ENCODE assay signal across 14 cellular contexts in genomic region chr3:62119139-62119538, GRCh38.
"Had no signal": no experiment of that assay in that cellular context is flagged by ENCODE, and none has a peak within 500 bp of the region (broad histone marks: within the 10 kb centered on the region; RNA-seq: fewer than 3 reads in every experiment).

No MANE protein-coding gene starts in this region.

- H3K4me3 ChIP-seq: tibial nerve had no signal

- H3K27ac ChIP-seq: epithelial cell of prostate had no signal

- H3K4me1 Mint-ChIP-seq: activated CD4-positive, alpha-beta T cell treated with anti-CD3 and anti-CD28 coated beads, Interleukin-2, amount 10 ng/mL, durations not matched to agents 7 days and 5 days; stimulated activated memory B cell treated with anti-CD40 and anti-IgM and Interleukin-4, amounts not matched to agents 10 μg/mL and 1 μg/mL and 100 μg/mL, for 72 hours; T-helper 17 cell had no signal

- H3K27me3 Mint-ChIP-seq: activated CD4-positive, alpha-beta T cell treated with anti-CD3 and anti-CD28 coated beads, Interleukin-2, amount 10 ng/mL, durations not matched to agents 7 days and 5 days; stimulated activated memory B cell treated with anti-CD40 and anti-IgM and Interleukin-4, amounts not matched to agents 10 μg/mL and 1 μg/mL and 100 μg/mL, for 72 hours; T-helper 17 cell had no signal

- H3K27ac Mint-ChIP-seq: activated CD4-positive, alpha-beta T cell treated with anti-CD3 and anti-CD28 coated beads, Interleukin-2, amount 10 ng/mL, durations not matched to agents 7 days and 5 days; activated T-cell treated with anti-CD3 and anti-CD28 coated beads, Interleukin-2, amount 50 U/mL, for 72 hours; mesothelial cell of epicardium; stimulated activated memory B cell treated with anti-CD40 and anti-IgM and Interleukin-4, amounts not matched to agents 10 μg/mL and 1 μg/mL and 100 μg/mL, for 72 hours; T-helper 17 cell had no signal

- H3K36me3 ChIP-seq: tibial nerve had no signal

- H3K4me3 Mint-ChIP-seq: activated CD4-positive, alpha-beta T cell treated with anti-CD3 and anti-CD28 coated beads, Interleukin-2, amount 10 ng/mL, durations not matched to agents 7 days and 5 days; activated T-cell treated with anti-CD3 and anti-CD28 coated beads, Interleukin-2, amount 50 U/mL, for 72 hours; mesothelial cell of epicardium; stimulated activated memory B cell treated with anti-CD40 and anti-IgM and Interleukin-4, amounts not matched to agents 10 μg/mL and 1 μg/mL and 100 μg/mL, for 72 hours; T-helper 17 cell had no signal

- H3K27me3 ChIP-seq: tibial nerve had no signal

- H3K9me3 ChIP-seq: tibial nerve had no signal

- DNase-seq: activated CD4-positive, alpha-beta T cell treated with anti-CD3 and anti-CD28 coated beads, Interleukin-2, amount 10 ng/mL, durations not matched to agents 7 days and 5 days; activated CD4-positive, CD25-positive, alpha-beta regulatory T cell; activated CD8-positive, alpha-beta memory T cell treated with anti-CD3 and anti-CD28 coated beads, Interleukin-2, amount 50 U/mL, for 48 hours; activated gamma-delta T cell; activated T-cell treated with anti-CD3 and anti-CD28 coated beads, Interleukin-2, amount 50 U/mL, for 72 hours; amygdala; hippocampal formation; stimulated activated CD4-positive, alpha-beta T cell treated with anti-CD3 and anti-CD28 coated beads, Interleukin-2, amount 100 ng/mL, for 48 hours; T-helper 17 cell had no signal

- H3K9me3 Mint-ChIP-seq: stimulated activated memory B cell treated with anti-CD40 and anti-IgM and Interleukin-4, amounts not matched to agents 10 μg/mL and 1 μg/mL and 100 μg/mL, for 72 hours had no signal

- ATAC-seq: activated naive CD4-positive, alpha-beta T cell treated with anti-CD3 and anti-CD28 coated beads, Interleukin-2, amount 50 U/mL, for 72 hours; activated T-cell treated with anti-CD3 and anti-CD28 coated beads, Interleukin-2, amount 50 U/mL, for 72 hours; stimulated activated memory B cell treated with anti-CD40 and anti-IgM and Interleukin-4, amounts not matched to agents 10 μg/mL and 1 μg/mL and 100 μg/mL, for 72 hours; T-helper 17 cell had no signal
